ENCODE assay signal across 27 cellular contexts in the genomic region with DNA sequence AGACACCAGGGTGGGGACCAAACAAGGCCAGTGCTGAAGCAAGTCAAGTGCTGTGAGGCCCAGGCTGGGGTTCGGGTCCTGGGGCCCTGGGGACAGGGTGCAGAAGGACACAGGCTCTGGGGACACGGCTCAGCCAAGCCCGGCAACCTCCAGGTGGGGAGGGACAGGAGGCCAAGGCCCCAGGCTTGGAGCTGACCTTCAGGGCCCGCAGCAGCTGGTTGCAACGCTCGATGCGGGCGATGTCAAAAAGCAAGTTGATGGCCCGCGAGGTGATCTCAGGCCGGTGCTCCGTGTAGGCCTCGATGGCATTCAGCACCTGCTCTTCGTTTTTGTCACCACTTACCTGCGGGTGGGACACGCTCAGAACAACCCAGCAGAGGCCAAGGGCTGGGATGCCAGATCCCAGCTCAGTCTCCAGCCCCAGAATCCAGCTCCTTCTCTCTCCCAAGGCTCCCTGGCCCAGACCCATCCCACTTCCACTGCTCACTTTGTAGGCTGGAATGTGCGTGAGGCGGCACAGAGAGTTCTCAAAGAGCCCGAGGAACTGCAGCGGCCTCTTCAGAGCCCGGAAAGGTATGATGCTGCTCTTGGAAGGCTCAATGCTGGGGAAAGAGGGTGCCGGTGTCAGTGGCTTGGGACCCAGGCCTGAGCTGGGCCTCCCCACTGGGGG.
"Had no signal": no experiment of that assay in that cellular context is flagged by ENCODE, and none has a peak within 500 bp of the region (broad histone marks: within the 10 kb centered on the region; RNA-seq: fewer than 3 reads in every experiment).

No MANE protein-coding gene starts in this region.

- H3K9me3 ChIP-seq: heart right ventricle, left ventricle myocardium inferior, pancreas, prostate gland, sigmoid colon, spleen, suprapubic skin, thoracic aorta, tibial artery, upper lobe of left lung had no signal

- H3K27ac Mint-ChIP-seq: mesothelial cell of epicardium; natural killer cell; nephron progenitor cell; neural progenitor cell; stimulated activated effector memory CD8-positive, alpha-beta T cell treated with anti-CD3 and anti-CD28 coated beads, Interleukin-12 subunit alpha, Interleukin-12 subunit beta, amount 100 ng/mL, for 72 hours; stimulated activated naive CD8-positive, alpha-beta T cell treated with anti-CD3 and anti-CD28 coated beads, Interleukin-15, Interleukin-2, amounts not matched to agents 100 ng/mL and 50 ng/mL, for 24 hours had no signal

- H3K36me3 ChIP-seq: neural progenitor cell had no signal

- H3K4me1 ChIP-seq: heart right ventricle, left ventricle myocardium inferior, neural progenitor cell, pancreas, prostate gland, sigmoid colon, spleen, suprapubic skin, tibial artery, upper lobe of left lung had no signal

- H3K9me3 Mint-ChIP-seq: mesothelial cell of epicardium; naive B cell; natural killer cell; nephron progenitor cell; neural progenitor cell; stimulated activated effector memory CD8-positive, alpha-beta T cell treated with anti-CD3 and anti-CD28 coated beads, Interleukin-12 subunit alpha, Interleukin-12 subunit beta, amount 100 ng/mL, for 72 hours; stimulated activated naive CD8-positive, alpha-beta T cell treated with anti-CD3 and anti-CD28 coated beads, Interleukin-15, Interleukin-2, amounts not matched to agents 100 ng/mL and 50 ng/mL, for 24 hours had no signal

- H3K27ac ChIP-seq: heart right ventricle, hepatocyte, left ventricle myocardium inferior, neural progenitor cell, pancreas, prostate gland, sigmoid colon, spleen, suprapubic skin, thoracic aorta, tibial artery, upper lobe of left lung had no signal

- H3K4me1 Mint-ChIP-seq: mesothelial cell of epicardium; natural killer cell; nephron progenitor cell; neural progenitor cell; stimulated activated effector memory CD8-positive, alpha-beta T cell treated with anti-CD3 and anti-CD28 coated beads, Interleukin-12 subunit alpha, Interleukin-12 subunit beta, amount 100 ng/mL, for 72 hours had no signal

- H3K27me3 ChIP-seq: heart right ventricle, hepatocyte, neural progenitor cell, pancreas, sigmoid colon, spleen, suprapubic skin, tibial artery, upper lobe of left lung had no signal

- H3K36me3 Mint-ChIP-seq: naive B cell, natural killer cell, neural progenitor cell had no signal

- H3K4me3 ChIP-seq: heart right ventricle, hepatocyte, left ventricle myocardium inferior, lung, neural progenitor cell, pancreas, prostate gland, sigmoid colon, spleen, suprapubic skin, thoracic aorta, tibial artery, upper lobe of left lung had no signal

- H3K4me2 ChIP-seq: hepatocyte, neural progenitor cell had no signal

- ATAC-seq: natural killer cell had no signal

- H3K27me3 Mint-ChIP-seq: naive B cell; stimulated activated naive CD8-positive, alpha-beta T cell treated with anti-CD3 and anti-CD28 coated beads, Interleukin-15, Interleukin-2, amounts not matched to agents 100 ng/mL and 50 ng/mL, for 24 hours had no signal

- H3K9ac ChIP-seq: neural progenitor cell had no signal

- DNase-seq: heart right ventricle; islet precursor cell; left ventricle myocardium inferior; mesendoderm; naive B cell; natural killer cell; nephron progenitor cell; pancreas; posterior cingulate gyrus; retina; right cardiac atrium; sigmoid colon; small intestine; spleen; stimulated activated CD4-positive, alpha-beta T cell treated with anti-CD3 and anti-CD28 coated beads, Interleukin-4, amount 100 ng/mL, for 24 hours; stimulated activated naive CD4-positive, alpha-beta T cell; tibial artery had no signal

- H3K4me3 Mint-ChIP-seq: mesothelial cell of epicardium; natural killer cell; nephron progenitor cell; neural progenitor cell; stimulated activated effector memory CD8-positive, alpha-beta T cell treated with anti-CD3 and anti-CD28 coated beads, Interleukin-12 subunit alpha, Interleukin-12 subunit beta, amount 100 ng/mL, for 72 hours; stimulated activated naive CD8-positive, alpha-beta T cell treated with anti-CD3 and anti-CD28 coated beads, Interleukin-15, Interleukin-2, amounts not matched to agents 100 ng/mL and 50 ng/mL, for 24 hours had no signal

- H2AFZ ChIP-seq: hepatocyte, neural progenitor cell had no signal
